ENCODE assay signal across 10 cellular contexts in the genomic region with DNA sequence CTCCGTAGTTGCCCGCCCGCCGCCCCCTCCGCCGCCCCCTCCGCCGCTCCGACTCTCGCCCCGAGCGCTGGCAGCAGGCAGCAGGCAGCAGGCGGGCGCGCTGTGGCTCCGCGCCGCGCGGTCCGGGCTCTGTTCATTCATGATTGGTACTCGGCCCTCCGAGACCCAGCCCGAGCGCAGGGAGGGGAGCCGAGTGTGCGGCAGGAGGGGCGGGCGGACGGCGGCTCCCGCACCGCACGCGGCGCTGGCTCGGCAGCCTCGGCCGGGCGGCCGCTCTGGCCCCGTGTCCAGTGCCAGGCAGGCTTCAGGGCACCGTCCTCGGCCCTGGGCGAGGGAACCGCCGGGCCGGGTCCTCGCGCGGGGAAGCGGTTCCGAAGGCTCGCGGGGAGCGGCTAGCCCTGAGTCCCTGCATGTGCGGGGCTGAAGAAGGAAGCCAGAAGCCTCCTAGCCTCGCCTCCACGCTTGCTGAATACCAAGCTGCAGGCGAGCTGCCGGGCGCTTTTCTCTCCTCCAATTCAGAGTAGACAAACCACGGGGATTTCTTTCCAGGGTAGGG. TPM values are rescaled to one million over a fixed set of nuclear protein-coding genes. Genes with fewer than 3 reads are reported as not detected.
DNase-seq lines count a peak whose midpoint lies in the region; ATAC-seq, FAIRE-seq and TF ChIP-seq lines count a peak whose summit lies in the region.
"Had no signal": no experiment of that assay in that cellular context is flagged by ENCODE, and none has a peak within 500 bp of the region (broad histone marks: within the 10 kb centered on the region; RNA-seq: fewer than 3 reads in every experiment).

Gene KCNIP1 (plus strand): TSS at position 51 of the 556 bp plus-strand sequence.

- H3K9me3 ChIP-seq in keratinocyte (ENCODE audit: control insufficient read depth, low read depth, low read length), result peaks cover 4% of the 10 kb centered on the region

- H4K20me1 ChIP-seq in keratinocyte (ENCODE audit: control insufficient read depth, extremely low read depth, insufficient read depth, low read length), result no peaks in the 10 kb centered on the region

- peaks cover 16% of the 10 kb centered on the region for H3K27me3 ChIP-seq in brain microvascular endothelial cell (replicated peaks)
- peaks cover 36% of the 10 kb centered on the region for H3K27me3 ChIP-seq in keratinocyte (ENCODE audit: control insufficient read depth, extremely low read depth, insufficient read depth, low read length)

- no peak within 1 kb of the TSS for H3K27ac ChIP-seq in brain microvascular endothelial cell
- H3K27ac ChIP-seq in keratinocyte (ENCODE audit: control insufficient read depth, insufficient read depth, low read length), result no peak within 1 kb of the TSS

- dilution Hi-C loops in keratinocyte (cut with MboI; ENCODE audit: extremely low pct_ligation_motif_present, low sequenced_read_pairs), result no loop called here

- no peaks in the 10 kb centered on the region for H3K9me1 ChIP-seq in keratinocyte (ENCODE audit: control insufficient read depth, extremely low read depth, insufficient read depth, low read length)

- H3K4me3 ChIP-seq in brain microvascular endothelial cell (ENCODE audit: low read depth, low read length) (peak within 1 kb of the TSS; percentile 9), keratinocyte (ENCODE audit: control insufficient read depth in 2 of 3, extremely low read depth in 1 of 3, insufficient read depth in 2 of 3, low read depth in 1 of 3, low read length in 3 of 3) (peak within 1 kb of the TSS in 1 of 3 experiments; percentile 44)

- no peak within 1 kb of the TSS for H2AFZ ChIP-seq in keratinocyte (ENCODE audit: control insufficient read depth, low read length)

- peaks cover 9% of the 10 kb centered on the region for H3K4me1 ChIP-seq in keratinocyte (ENCODE audit: control insufficient read depth, extremely low read depth, insufficient read depth, low read length)

- in situ Hi-C loops in brain microvascular endothelial cell (cut with HindIII; ENCODE audit: low pct_ligation_motif_present, low sequenced_read_pairs), result no loop called here

- peak; percentile 20 for DNase-seq in NCI-H2171 treated with DMSO at 0.1 percent for 48 hours (lab: John Stamatoyannopoulos, UW)
- DNase-seq in NCI-H2171 (lab: John Stamatoyannopoulos, UW), result no peak
- no peak for DNase-seq in brain microvascular endothelial cell
- no peak for DNase-seq in keratinocyte (ENCODE audit: low read depth, low spot score)
- peak; percentile 50 for DNase-seq in superior temporal gyrus (ENCODE audit: extremely low spot score)
- DNase-seq in OCI-M2 (lab: John Stamatoyannopoulos, UW; ENCODE audit: unreplicated experiment), result no peak
- no peak for DNase-seq in KG1 (lab: John Stamatoyannopoulos, UW)
- DNase-seq: effector memory CD4-positive, alpha-beta T cell had no signal

- no peak for ATAC-seq in GM19463 (IDR thresholded peaks at IDR 0.05; ENCODE audit: unreplicated experiment)

- no peaks in the 10 kb centered on the region for H3K36me3 ChIP-seq in brain microvascular endothelial cell (replicated peaks)
- no peaks in the 10 kb centered on the region for H3K36me3 ChIP-seq in keratinocyte (ENCODE audit: control insufficient read depth in 2 of 2, extremely low read depth in 1 of 2, insufficient read depth in 2 of 2, low read length in 2 of 2)

- H3K79me2 ChIP-seq in keratinocyte (ENCODE audit: control insufficient read depth, insufficient read depth, low read length), result no peaks in the 10 kb centered on the region

- no peak for TF ChIP-seq CTCF in brain microvascular endothelial cell (IDR thresholded peaks at IDR 0.05; ENCODE audit: low read depth, low read length, missing control alignments)
- TF ChIP-seq CTCF in keratinocyte (optimal IDR thresholded peaks at IDR 0.05 in 1 of 3, IDR thresholded peaks at IDR 0.05 in 1 of 3, conservative IDR thresholded peaks at IDR 0.05 in 1 of 3; ENCODE audit: extremely low read depth in 1 of 3, insufficient read depth in 2 of 3, low read length in 3 of 3), result no peak

- H3K9ac ChIP-seq in keratinocyte (ENCODE audit: control insufficient read depth, extremely low read depth, insufficient read depth, low read length), result no peak within 1 kb of the TSS

- peak within 1 kb of the TSS; percentile 63 for H3K4me2 ChIP-seq in keratinocyte (ENCODE audit: control insufficient read depth, extremely low read depth, insufficient read depth, low read depth, low read length)

- no peak for FAIRE-seq in keratinocyte (lab: Jason Lieb, UNC)
- FAIRE-seq: TTC549 had no signal

RNA-seq across cellular contexts. Expression of gene KCNIP1, which starts in this region (rescaled TPM):
- not detected in 3 replicates for polyA plus RNA-seq in keratinocyte
- polyA plus RNA-seq in keratinocyte (2011; ENCODE audit: low read depth), result not detected
- polyA plus RNA-seq in keratinocyte (2011; cell fraction: cytosol; rRNA removed), result not detected in 2 replicates
- polyA plus RNA-seq in keratinocyte (2011; cell fraction: nucleus; rRNA removed), result not detected in 2 replicates
- polyA plus RNA-seq in keratinocyte (2012; ENCODE audit: low replicate concordance), result not detected in 2 replicates
- not detected in 3 replicates for polyA minus RNA-seq in keratinocyte
- not detected for polyA minus RNA-seq in keratinocyte (2011; cell fraction: cytosol; rRNA and poly(A)+ RNA removed)
- polyA minus RNA-seq in keratinocyte (2011; cell fraction: nucleus; rRNA and poly(A)+ RNA removed), result not detected in 2 replicates

Comparison
In these comparisons a context has a peak if more than half of its experiments do, and no peak if none do; other contexts are left out.
1. DNase-seq: peak in NCI-H2171 treated with DMSO at 0.1 percent for 48 hours (single experiment) and superior temporal gyrus (single experiment); none in NCI-H2171 (single experiment), brain microvascular endothelial cell (single experiment), keratinocyte (single experiment), OCI-M2 (single experiment) and KG1 (single experiment).